Comparison of ENCODE assay signal across 1 cellular context in genomic region chr11:112172362-112172994, GRCh38.
TF ChIP-seq lines count a peak whose summit lies in the region.

No MANE protein-coding gene starts in this region.

TF ChIP-seq in HepG2, 621 proteins besides CTCF, POLR2A, EP300 and RAD21:
- TF ChIP-seq PAF1 (CRISPR knock-in tag; IDR thresholded peaks at IDR 0.05): no peak
- TF ChIP-seq ZNF678 (CRISPR knock-in tag; IDR thresholded peaks at IDR 0.05): no peak
- no peak for TF ChIP-seq ZNF468 (CRISPR knock-in tag; IDR thresholded peaks at IDR 0.05)
- TF ChIP-seq TSC22D2 (CRISPR knock-in tag; IDR thresholded peaks at IDR 0.05; ENCODE audit: borderline replicate concordance): no peak
- TF ChIP-seq, protein P1, sequence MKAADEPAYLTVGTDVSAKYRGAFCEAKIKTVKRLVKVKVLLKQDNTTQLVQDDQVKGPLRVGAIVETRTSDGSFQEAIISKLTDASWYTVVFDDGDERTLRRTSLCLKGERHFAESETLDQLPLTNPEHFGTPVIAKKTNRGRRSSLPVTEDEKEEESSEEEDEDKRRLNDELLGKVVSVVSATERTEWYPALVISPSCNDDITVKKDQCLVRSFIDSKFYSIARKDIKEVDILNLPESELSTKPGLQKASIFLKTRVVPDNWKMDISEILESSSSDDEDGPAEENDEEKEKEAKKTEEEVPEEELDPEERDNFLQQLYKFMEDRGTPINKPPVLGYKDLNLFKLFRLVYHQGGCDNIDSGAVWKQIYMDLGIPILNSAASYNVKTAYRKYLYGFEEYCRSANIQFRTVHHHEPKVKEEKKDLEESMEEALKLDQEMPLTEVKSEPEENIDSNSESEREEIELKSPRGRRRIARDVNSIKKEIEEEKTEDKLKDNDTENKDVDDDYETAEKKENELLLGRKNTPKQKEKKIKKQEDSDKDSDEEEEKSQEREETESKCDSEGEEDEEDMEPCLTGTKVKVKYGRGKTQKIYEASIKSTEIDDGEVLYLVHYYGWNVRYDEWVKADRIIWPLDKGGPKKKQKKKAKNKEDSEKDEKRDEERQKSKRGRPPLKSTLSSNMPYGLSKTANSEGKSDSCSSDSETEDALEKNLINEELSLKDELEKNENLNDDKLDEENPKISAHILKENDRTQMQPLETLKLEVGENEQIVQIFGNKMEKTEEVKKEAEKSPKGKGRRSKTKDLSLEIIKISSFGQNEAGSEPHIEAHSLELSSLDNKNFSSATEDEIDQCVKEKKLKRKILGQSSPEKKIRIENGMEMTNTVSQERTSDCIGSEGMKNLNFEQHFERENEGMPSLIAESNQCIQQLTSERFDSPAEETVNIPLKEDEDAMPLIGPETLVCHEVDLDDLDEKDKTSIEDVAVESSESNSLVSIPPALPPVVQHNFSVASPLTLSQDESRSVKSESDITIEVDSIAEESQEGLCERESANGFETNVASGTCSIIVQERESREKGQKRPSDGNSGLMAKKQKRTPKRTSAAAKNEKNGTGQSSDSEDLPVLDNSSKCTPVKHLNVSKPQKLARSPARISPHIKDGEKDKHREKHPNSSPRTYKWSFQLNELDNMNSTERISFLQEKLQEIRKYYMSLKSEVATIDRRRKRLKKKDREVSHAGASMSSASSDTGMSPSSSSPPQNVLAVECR (CRISPR knock-in tag; IDR thresholded peaks at IDR 0.05; ENCODE audit: borderline replicate concordance): no peak
- no peak for TF ChIP-seq FOXC1 (CRISPR knock-in tag; IDR thresholded peaks at IDR 0.05; ENCODE audit: borderline replicate concordance)
- TF ChIP-seq ELF1 (CRISPR knock-in tag; IDR thresholded peaks at IDR 0.05): no peak
- no peak for TF ChIP-seq FUBP1 (CRISPR knock-in tag; IDR thresholded peaks at IDR 0.05; ENCODE audit: borderline replicate concordance)
- no peak for TF ChIP-seq ZNF274 (CRISPR knock-in tag; IDR thresholded peaks at IDR 0.05)
- TF ChIP-seq ZNF703 (CRISPR knock-in tag; IDR thresholded peaks at IDR 0.05; ENCODE audit: borderline replicate concordance): no peak
- TF ChIP-seq ZC3H4 (CRISPR knock-in tag; IDR thresholded peaks at IDR 0.05; ENCODE audit: borderline replicate concordance): no peak
- no peak for TF ChIP-seq HOXA7 (CRISPR knock-in tag; IDR thresholded peaks at IDR 0.05)
- no peak for TF ChIP-seq ZNF781 (CRISPR knock-in tag; IDR thresholded peaks at IDR 0.05; ENCODE audit: borderline replicate concordance, not compliant biosample characterization)
- no peak for TF ChIP-seq ZNF414 (CRISPR knock-in tag; IDR thresholded peaks at IDR 0.05)
- TF ChIP-seq AHDC1 (CRISPR knock-in tag; IDR thresholded peaks at IDR 0.05; ENCODE audit: borderline replicate concordance): no peak
TF ChIP-seq in HepG2: peak in this region for 0.
